Comparison of ENCODE assay signal across 1 cellular context in genomic region chr3:162087361-162087760, GRCh38.
TF ChIP-seq lines count a peak whose summit lies in the region.

No MANE protein-coding gene starts in this region.

TF ChIP-seq in SK-N-SH treated with all-trans-retinoic acid at 6 μM for 48 hours, 23 proteins besides CTCF, POLR2A, EP300 and RAD21 (continued from another document):
- TF ChIP-seq CSRNP3 (CRISPR knock-in tag; IDR thresholded peaks at IDR 0.05) (no peak), BACH2 (CRISPR knock-in tag; IDR thresholded peaks at IDR 0.05; ENCODE audit: borderline replicate concordance) (no peak), CREB5 (CRISPR knock-in tag; IDR thresholded peaks at IDR 0.05; ENCODE audit: low read depth) (peak; percentile 70)
